ENCODE assay signal across 14 cellular contexts in genomic region chr9:123327697-123328100, GRCh38. TPM values are rescaled to one million over a fixed set of nuclear protein-coding genes. Genes with fewer than 3 reads are reported as not detected.
DNase-seq lines count a peak whose midpoint lies in the region; ATAC-seq and TF ChIP-seq lines count a peak whose summit lies in the region.
"Had no signal": no experiment of that assay in that cellular context is flagged by ENCODE, and none has a peak within 500 bp of the region (broad histone marks: within the 10 kb centered on the region; RNA-seq: fewer than 3 reads in every experiment).

No MANE protein-coding gene starts in this region.

- DNase-seq in SIG-M5 treated with dmso at 0.1 percent for 504 hours (lab: John Stamatoyannopoulos, UW; ENCODE audit: unreplicated experiment) = peak; percentile 70
- no peak for DNase-seq in SIG-M5 (lab: John Stamatoyannopoulos, UW)
- peak; percentile 80 to 87 for DNase-seq in breast epithelium (ENCODE audit: low spot score in 2 of 2)
- DNase-seq in mucosa of descending colon = peak; percentile 56 to 77 (median 71)
- DNase-seq in upper lobe of left lung = peak in 1 of 2 donors; percentile 82
- no peak for DNase-seq in central memory CD4-positive, alpha-beta T cell
- no peak for DNase-seq in left lobe of liver (ENCODE audit: low spot score)
- DNase-seq: activated CD4-positive, alpha-beta T cell treated with anti-CD3 and anti-CD28 coated beads, Interleukin-2, amount 50 U/mL, for 4 hours; NCI-H1694; T-cell; testis had no signal

- no peak for TF ChIP-seq CTCF in breast epithelium (IDR thresholded peaks at IDR 0.05)
- no peak for TF ChIP-seq CTCF in mucosa of descending colon (IDR thresholded peaks at IDR 0.05)
- no peak for TF ChIP-seq CTCF in upper lobe of left lung (IDR thresholded peaks at IDR 0.05)

- H3K27ac ChIP-seq in breast epithelium (peak overlapping the region; percentile 89 to 91), upper lobe of left lung (peak overlapping the region; percentile 0 to 84 (median 56))
- H3K27ac ChIP-seq: A549, cardiac muscle cell, testis had no signal

- H3K4me1 ChIP-seq in breast epithelium (no peaks in the 10 kb centered on the region), mucosa of descending colon (ENCODE audit: low read depth) (peaks cover 20% of the 10 kb centered on the region), upper lobe of left lung (peaks cover 0 to 34% (median 18%) of the 10 kb centered on the region in 4 donors)
- H3K4me1 ChIP-seq: A549, testis had no signal

- H3K27me3 ChIP-seq in breast epithelium (no peaks in the 10 kb centered on the region), upper lobe of left lung (no peaks in the 10 kb centered on the region)
- H3K27me3 ChIP-seq: cardiac muscle cell, testis had no signal

- ATAC-seq in mucosa of descending colon (peak; percentile 74), upper lobe of left lung (ENCODE audit: low FRiP score in 2 of 2) (peak in 1 of 2 donors; percentile 83), left lobe of liver (no peak), HG02840 (IDR thresholded peaks at IDR 0.05; ENCODE audit: low FRiP score, unreplicated experiment) (no peak)
- ATAC-seq: A549, T-cell had no signal

- 79 to 80% methylated on average over 8 of the region's 8 CpGs for WGBS in upper lobe of left lung, 2 donors

- peak in 1 of 4 donors; percentile 49 for TF ChIP-seq EP300 in upper lobe of left lung (IDR thresholded peaks at IDR 0.05)

- H3K36me3 ChIP-seq in breast epithelium = no peaks in the 10 kb centered on the region
- H3K36me3 ChIP-seq in mucosa of descending colon (ENCODE audit: low read depth) = no peaks in the 10 kb centered on the region
- no peaks in the 10 kb centered on the region for H3K36me3 ChIP-seq in upper lobe of left lung
- H3K36me3 ChIP-seq: cardiac muscle cell had no signal

- H3K4me3 ChIP-seq in breast epithelium (no peak overlapping the region), mucosa of descending colon (no peak overlapping the region), upper lobe of left lung (no peak overlapping the region)
- H3K4me3 ChIP-seq: A549, cardiac muscle cell, testis had no signal

- TF ChIP-seq POLR2A in breast epithelium (IDR thresholded peaks at IDR 0.05) = no peak
- TF ChIP-seq POLR2A in upper lobe of left lung (IDR thresholded peaks at IDR 0.05) = peak in 1 of 4 donors; percentile 20

- H3K9me3 ChIP-seq in breast epithelium (no peaks in the 10 kb centered on the region), mucosa of descending colon (no peaks in the 10 kb centered on the region), upper lobe of left lung (no peaks in the 10 kb centered on the region)
- H3K9me3 ChIP-seq: A549, testis had no signal

- intact Hi-C loops in breast epithelium (cut with DNase I; ENCODE audit: low total_unique reads) (no loop called here), mucosa of descending colon (cut with DNase I, micrococcal nuclease) (no loop called here)

RNA-seq across cellular contexts. Expression of gene CRB2, which starts 28.3 kb away (rescaled TPM):
- total RNA-seq in breast epithelium = 1 to 10 TPM in 1 of 3 donors, under 1 TPM in 1, not detected in 1; under 0.01 to 2.3 TPM
- 1 to 10 TPM in 2 of 3 donors, under 1 TPM in 1; 0.47 to 3.7 (median 1.1) TPM for total RNA-seq in mucosa of descending colon
- total RNA-seq in upper lobe of left lung = under 1 TPM in 2 of 6 donors, not detected in 4; 0.13 to 0.23 TPM
- not detected for total RNA-seq in left lobe of liver

RNA-seq across cellular contexts. Expression of gene STRBP, which starts 59.3 kb away (rescaled TPM):
- 10 to 100 TPM in 2 of 3 donors, 1 to 10 TPM in 1; 8.0 to 37.0 (median 22.6) TPM for total RNA-seq in breast epithelium
- 10 to 100 TPM; 39.8 to 45.0 (median 44.2) TPM for total RNA-seq in mucosa of descending colon
- 10 to 100 TPM; 10.2 to 61.8 (median 17.8) TPM for total RNA-seq in upper lobe of left lung
- total RNA-seq in left lobe of liver = 10.1 TPM

Comparison
In these comparisons a context has a peak if more than half of its experiments do, and no peak if none do; other contexts are left out.
1. DNase-seq: peak in SIG-M5 treated with dmso at 0.1 percent for 504 hours (single experiment), breast epithelium (2 of 2) and mucosa of descending colon (3 of 3); none in SIG-M5 (single experiment), central memory CD4-positive, alpha-beta T cell (single experiment) and left lobe of liver (single experiment).